Comparison of ENCODE assay signal across 7 cellular contexts in the genomic region with DNA sequence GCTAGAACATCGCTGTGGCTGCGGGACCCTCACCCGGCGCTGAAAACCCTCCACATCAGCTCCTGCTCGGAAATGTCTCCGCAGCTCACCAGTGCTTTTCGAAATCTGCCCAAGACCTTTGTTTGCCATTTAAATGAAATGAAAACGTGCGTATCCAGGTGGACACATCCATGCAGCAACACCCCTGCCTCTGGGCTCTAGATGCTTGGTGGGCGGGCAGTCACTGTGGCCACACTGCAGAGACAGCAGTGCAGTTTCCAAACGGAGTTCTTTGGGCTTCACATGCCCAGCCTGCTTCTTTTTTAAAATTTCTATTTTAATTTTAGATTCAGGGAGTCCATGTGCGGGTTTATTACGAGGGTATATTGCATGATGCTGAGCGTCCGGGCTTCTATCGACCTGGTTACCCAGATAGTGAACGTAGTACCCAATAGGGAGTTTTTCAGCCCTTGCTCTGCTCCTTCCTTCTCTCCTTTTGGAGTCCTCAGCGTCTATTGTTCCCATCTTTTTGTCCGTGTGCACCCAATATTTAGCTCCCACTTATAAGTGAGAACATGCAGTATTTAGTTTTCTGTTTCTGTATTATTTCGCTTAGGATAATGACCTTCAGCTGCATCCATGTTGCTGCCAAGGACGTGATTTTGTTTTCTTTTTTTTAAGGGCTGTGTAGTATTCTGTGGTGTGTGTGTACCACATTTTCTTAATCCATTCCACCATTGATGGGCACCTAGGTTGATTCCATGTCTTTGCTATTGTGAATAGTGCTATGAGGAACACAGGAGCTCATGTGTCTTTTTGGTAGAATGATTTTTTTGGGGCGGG. TPM values are rescaled to one million over a fixed set of nuclear protein-coding genes. Genes with fewer than 3 reads are reported as not detected.
DNase-seq lines count a peak whose midpoint lies in the region; ATAC-seq and TF ChIP-seq lines count a peak whose summit lies in the region.

No MANE protein-coding gene starts in this region.

- peaks cover 25% of the 10 kb centered on the region for H3K4me1 ChIP-seq in HUES6 (ENCODE audit: control insufficient read depth, insufficient read depth, low read length)
- H3K4me1 ChIP-seq in SK-N-SH (ENCODE audit: control insufficient read depth in 1 of 2, insufficient read depth in 2 of 2, low read depth in 1 of 2, low read length in 1 of 2): peaks cover 10 to 11% of the 10 kb centered on the region in 2 experiments; a peak in 3 of 4 replicates

- H2AFZ ChIP-seq in SK-N-SH (ENCODE audit: low read depth): peak overlapping the region; percentile 93

- H3K36me3 ChIP-seq in HUES6 (ENCODE audit: control insufficient read depth, insufficient read depth, low read length): no peaks in the 10 kb centered on the region
- no peaks in the 10 kb centered on the region for H3K36me3 ChIP-seq in SK-N-SH (replicated peaks in 1 of 2; ENCODE audit: control insufficient read depth in 1 of 2, insufficient read depth in 2 of 2, low read length in 1 of 2)

- no peaks in the 10 kb centered on the region for H3K9me3 Mint-ChIP-seq in stimulated activated naive B cell treated with anti-CD40 and anti-IgM and Interleukin-4, amounts not matched to agents 10 μg/mL and 1 μg/mL and 100 μg/mL, for 72 hours

- TF ChIP-seq EP300 in SK-N-SH (IDR thresholded peaks at IDR 0.05; ENCODE audit: borderline replicate concordance in 1 of 2, low read depth in 1 of 2, low read length in 1 of 2): no peak

- H3K27me3 Mint-ChIP-seq in stimulated activated naive B cell treated with anti-CD40 and anti-IgM and Interleukin-4, amounts not matched to agents 10 μg/mL and 1 μg/mL and 100 μg/mL, for 72 hours: peaks cover 62 to 92% of the 10 kb centered on the region in 2 donors

- peak overlapping the region; percentile 70 to 80 for H3K4me3 Mint-ChIP-seq in stimulated activated naive B cell treated with anti-CD40 and anti-IgM and Interleukin-4, amounts not matched to agents 10 μg/mL and 1 μg/mL and 100 μg/mL, for 72 hours

- WGBS in SK-N-SH (ENCODE audit: low lambda C conversion rate): 25% methylated on average over 15 of the region's 22 CpGs

- peaks cover 37% of the 10 kb centered on the region for H3K27me3 ChIP-seq in HUES6 (ENCODE audit: control insufficient read depth, insufficient read depth, low read length)
- peaks cover 13% of the 10 kb centered on the region; the same call in 1 of the 2 replicates for H3K27me3 ChIP-seq in SK-N-SH (ENCODE audit: insufficient read depth)

- peaks cover 1% of the 10 kb centered on the region; the same call in 1 of the 2 replicates for H3K79me2 ChIP-seq in SK-N-SH (ENCODE audit: insufficient read depth)

- CTCF ChIA-PET in SK-N-SH (lab: Yijun Ruan, JAX): interaction anchor here (0.7 to 9.6 kb wide), 7 partner anchors 13 to 110 kb away, joined by 3 to 63 read pairs (median 4); no protein-coding TSS in a partner anchor

- POLR2A ChIA-PET in SK-N-SH (lab: Yijun Ruan, JAX): interaction anchor here (0.6 to 5.1 kb wide), 7 partner anchors 17 to 246 kb away, joined by 3 to 88 read pairs (median 5); a partner anchor contains a TSS

- H3K9me2 ChIP-seq in SK-N-SH: no peaks in the 10 kb centered on the region

- no peak for TF ChIP-seq RAD21 in SK-N-SH (IDR thresholded peaks at IDR 0.05; ENCODE audit: low read length)

- DNase-seq in SK-N-SH (no peak), OCI-M2 (lab: John Stamatoyannopoulos, UW; ENCODE audit: unreplicated experiment) (no peak), SW 1271 (lab: John Stamatoyannopoulos, UW) (no peak), COLO829 (ENCODE audit: low spot score) (no peak)
- no peak for DNase-seq in stimulated activated naive B cell treated with anti-CD40 and anti-IgM and Interleukin-4, amounts not matched to agents 10 μg/mL and 1 μg/mL and 100 μg/mL, for 72 hours

- H3K4me3 ChIP-seq in HUES6 (ENCODE audit: low read depth, low read length): peak overlapping the region; percentile 99
- peak overlapping the region; percentile 84 to 86 for H3K4me3 ChIP-seq in SK-N-SH (ENCODE audit: low read depth in 2 of 2, low read length in 1 of 2)
- H3K4me3 ChIP-seq in iPS-18c (ENCODE audit: insufficient read depth, low read depth, low read length): peak overlapping the region; percentile 86

- peak overlapping the region; percentile 47 for H3K27ac Mint-ChIP-seq in stimulated activated naive B cell treated with anti-CD40 and anti-IgM and Interleukin-4, amounts not matched to agents 10 μg/mL and 1 μg/mL and 100 μg/mL, for 72 hours

- no peaks in the 10 kb centered on the region for H4K20me1 ChIP-seq in SK-N-SH (ENCODE audit: insufficient read depth)

- no peak for ATAC-seq in stimulated activated naive B cell treated with anti-CD40 and anti-IgM and Interleukin-4, amounts not matched to agents 10 μg/mL and 1 μg/mL and 100 μg/mL, for 72 hours (replicated peaks)

- H3K9me3 ChIP-seq in HUES6 (ENCODE audit: control insufficient read depth, insufficient read depth, low read depth, low read length) (no peaks in the 10 kb centered on the region), SK-N-SH (no peaks in the 10 kb centered on the region), iPS-18c (ENCODE audit: control insufficient read depth, insufficient read depth, low read length) (no peaks in the 10 kb centered on the region)

- no peak overlapping the region; the same call in 1 of the 2 replicates for H3K27ac ChIP-seq in HUES6 (ENCODE audit: low read depth, low read length)
- peak overlapping the region; percentile 90 to 97 for H3K27ac ChIP-seq in SK-N-SH (ENCODE audit: low read depth in 2 of 2, low read length in 1 of 2)

- TF ChIP-seq CTCF in SK-N-SH (IDR thresholded peaks at IDR 0.05): no peak

- H3F3A ChIP-seq in SK-N-SH (replicated peaks; ENCODE audit: insufficient read depth): peaks cover 20% of the 10 kb centered on the region

- peak overlapping the region; percentile 71 for H3K9ac ChIP-seq in HUES6 (ENCODE audit: low read length)
- peak overlapping the region; percentile 93 for H3K9ac ChIP-seq in SK-N-SH

- H3K4me2 ChIP-seq in SK-N-SH: peak overlapping the region; percentile 94

- peaks cover 30 to 58% of the 10 kb centered on the region in 2 donors for H3K4me1 Mint-ChIP-seq in stimulated activated naive B cell treated with anti-CD40 and anti-IgM and Interleukin-4, amounts not matched to agents 10 μg/mL and 1 μg/mL and 100 μg/mL, for 72 hours

- H3K36me3 Mint-ChIP-seq in stimulated activated naive B cell treated with anti-CD40 and anti-IgM and Interleukin-4, amounts not matched to agents 10 μg/mL and 1 μg/mL and 100 μg/mL, for 72 hours: no peaks in the 10 kb centered on the region

TF ChIP-seq in SK-N-SH, 30 proteins besides CTCF, POLR2A, EP300 and RAD21:
- TF ChIP-seq, protein P1, sequence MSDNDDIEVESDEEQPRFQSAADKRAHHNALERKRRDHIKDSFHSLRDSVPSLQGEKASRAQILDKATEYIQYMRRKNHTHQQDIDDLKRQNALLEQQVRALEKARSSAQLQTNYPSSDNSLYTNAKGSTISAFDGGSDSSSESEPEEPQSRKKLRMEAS (IDR thresholded peaks at IDR 0.05; ENCODE audit: low read depth): no peak
- TF ChIP-seq MEF2A (IDR thresholded peaks at IDR 0.05; ENCODE audit: borderline replicate concordance, low read depth) (no peak), TAF1 (IDR thresholded peaks at IDR 0.05; ENCODE audit: borderline replicate concordance, low read depth, low read length) (no peak), POLR2AphosphoS5 (IDR thresholded peaks at IDR 0.05; ENCODE audit: low read depth, low read length) (no peak), NFIC (IDR thresholded peaks at IDR 0.05; ENCODE audit: borderline replicate concordance) (no peak), NRF1 (IDR thresholded peaks at IDR 0.05; ENCODE audit: low read depth, low read length) (no peak)
- TF ChIP-seq, protein P2, sequence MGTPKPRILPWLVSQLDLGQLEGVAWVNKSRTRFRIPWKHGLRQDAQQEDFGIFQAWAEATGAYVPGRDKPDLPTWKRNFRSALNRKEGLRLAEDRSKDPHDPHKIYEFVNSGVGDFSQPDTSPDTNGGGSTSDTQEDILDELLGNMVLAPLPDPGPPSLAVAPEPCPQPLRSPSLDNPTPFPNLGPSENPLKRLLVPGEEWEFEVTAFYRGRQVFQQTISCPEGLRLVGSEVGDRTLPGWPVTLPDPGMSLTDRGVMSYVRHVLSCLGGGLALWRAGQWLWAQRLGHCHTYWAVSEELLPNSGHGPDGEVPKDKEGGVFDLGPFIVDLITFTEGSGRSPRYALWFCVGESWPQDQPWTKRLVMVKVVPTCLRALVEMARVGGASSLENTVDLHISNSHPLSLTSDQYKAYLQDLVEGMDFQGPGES (IDR thresholded peaks at IDR 0.05; ENCODE audit: low read depth, low read length): no peak
- TF ChIP-seq, protein P3, sequence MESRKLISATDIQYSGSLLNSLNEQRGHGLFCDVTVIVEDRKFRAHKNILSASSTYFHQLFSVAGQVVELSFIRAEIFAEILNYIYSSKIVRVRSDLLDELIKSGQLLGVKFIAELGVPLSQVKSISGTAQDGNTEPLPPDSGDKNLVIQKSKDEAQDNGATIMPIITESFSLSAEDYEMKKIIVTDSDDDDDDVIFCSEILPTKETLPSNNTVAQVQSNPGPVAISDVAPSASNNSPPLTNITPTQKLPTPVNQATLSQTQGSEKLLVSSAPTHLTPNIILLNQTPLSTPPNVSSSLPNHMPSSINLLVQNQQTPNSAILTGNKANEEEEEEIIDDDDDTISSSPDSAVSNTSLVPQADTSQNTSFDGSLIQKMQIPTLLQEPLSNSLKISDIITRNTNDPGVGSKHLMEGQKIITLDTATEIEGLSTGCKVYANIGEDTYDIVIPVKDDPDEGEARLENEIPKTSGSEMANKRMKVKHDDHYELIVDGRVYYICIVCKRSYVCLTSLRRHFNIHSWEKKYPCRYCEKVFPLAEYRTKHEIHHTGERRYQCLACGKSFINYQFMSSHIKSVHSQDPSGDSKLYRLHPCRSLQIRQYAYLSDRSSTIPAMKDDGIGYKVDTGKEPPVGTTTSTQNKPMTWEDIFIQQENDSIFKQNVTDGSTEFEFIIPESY (IDR thresholded peaks at IDR 0.05; ENCODE audit: borderline replicate concordance, low read depth): no peak

RNA-seq across cellular contexts. Expression of a gene that starts 4.8 kb away (rescaled TPM):
- 161 and 162 TPM in 2 replicates for polyA plus RNA-seq in SK-N-SH (2012; rRNA removed)
- polyA plus RNA-seq in SK-N-SH (2012; cell fraction: cytosol; rRNA removed): 98.8 and 151 TPM in 2 replicates
- 84.1 and 119 TPM in 2 replicates for polyA plus RNA-seq in SK-N-SH (2012; cell fraction: nucleus; rRNA removed)

RNA-seq across cellular contexts. Expression of a gene that starts 26.5 kb away (rescaled TPM):
- 60.0 and 61.3 TPM in 2 replicates for polyA plus RNA-seq in SK-N-SH (2012; rRNA removed)
- 46.7 and 55.4 TPM in 2 replicates for polyA plus RNA-seq in SK-N-SH (2012; cell fraction: cytosol; rRNA removed)
- polyA plus RNA-seq in SK-N-SH (2012; cell fraction: nucleus; rRNA removed): 38.1 and 46.5 TPM in 2 replicates
